8 cellular contexts compared by ENCODE assay signal in the genomic region with DNA sequence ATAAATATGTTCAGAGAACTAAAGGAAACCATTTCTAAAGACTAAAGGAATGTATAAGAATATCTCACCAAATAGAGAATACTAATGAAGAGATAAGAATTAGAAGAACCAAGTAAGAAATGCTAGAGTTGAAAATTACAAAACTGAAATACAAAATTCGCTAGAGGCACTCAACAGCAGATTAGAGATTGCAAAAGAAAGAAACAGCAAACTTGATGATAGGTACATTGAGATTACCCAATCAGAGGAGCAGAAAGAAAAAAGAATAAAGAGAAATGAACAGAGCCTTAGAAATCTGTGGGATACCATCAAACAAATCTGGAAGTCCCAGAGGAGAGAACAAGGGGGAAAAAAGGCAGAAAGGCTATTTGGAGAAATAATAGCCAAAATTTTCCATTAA.
"Had no signal": no experiment of that assay in that cellular context is flagged by ENCODE, and none has a peak within 500 bp of the region (broad histone marks: within the 10 kb centered on the region; RNA-seq: fewer than 3 reads in every experiment).

No MANE protein-coding gene starts in this region.

- FAIRE-seq: HepG2, HTR-8/SVneo had no signal

- H3K4me1 Mint-ChIP-seq: IgD-negative memory B cell had no signal

- H3K27ac Mint-ChIP-seq: IgD-negative memory B cell had no signal

- H3K9ac ChIP-seq: KMS-11 had no signal

- ATAC-seq: HepG2 had no signal

- H3K4me2 ChIP-seq: KMS-11 had no signal

- DNase-seq: IMR-90, KBM-7, KG1 had no signal

- H3K27ac ChIP-seq: HL-60, KMS-11 had no signal
